In genomic region chr17:31392856-31393748, GRCh38 we compare ENCODE assay signal across 1 cellular context.
TF ChIP-seq lines count a peak whose summit lies in the region.

No MANE protein-coding gene starts in this region.

TF ChIP-seq in GM23338, 12 proteins besides CTCF, POLR2A, EP300 and RAD21 (continued from another document):
- TF ChIP-seq REST (IDR thresholded peaks at IDR 0.05; ENCODE audit: unreplicated experiment): peak; percentile 47
